ENCODE assay signal across 15 cellular contexts in genomic region chr6:24779416-24779815, GRCh38. TPM values are rescaled to one million over a fixed set of nuclear protein-coding genes. Genes with fewer than 3 reads are reported as not detected.
DNase-seq lines count a peak whose midpoint lies in the region; ATAC-seq, FAIRE-seq and TF ChIP-seq lines count a peak whose summit lies in the region.
"Had no signal": no experiment of that assay in that cellular context is flagged by ENCODE, and none has a peak within 500 bp of the region (broad histone marks: within the 10 kb centered on the region; RNA-seq: fewer than 3 reads in every experiment).

No MANE protein-coding gene starts in this region.

- H3K9me3 ChIP-seq in HepG2 (ENCODE audit: low read length) (no peaks in the 10 kb centered on the region), right lobe of liver (no peaks in the 10 kb centered on the region), SU-DHL-6 (ENCODE audit: insufficient read depth, low read length) (no peaks in the 10 kb centered on the region), psoas muscle (no peaks in the 10 kb centered on the region)
- H3K9me3 ChIP-seq: MG63, vagina had no signal

- WGBS in HepG2 (ENCODE audit: low lambda C conversion rate) = 6% methylated on average over 3 of the region's 3 CpGs
- 9% methylated on average over 3 of the region's 3 CpGs for WGBS in right lobe of liver (ENCODE audit: insufficient coverage, low coverage, low lambda C conversion rate, missing lambda C conversion rate)
- 67 to 71% (median 71%) methylated on average over 3 of the region's 3 CpGs for whole genome bisulfite sequencing in psoas muscle, 3 donors

- no peak for TF ChIP-seq POLR2A in HepG2 (IDR thresholded peaks at IDR 0.05; ENCODE audit: insufficient read depth in 1 of 2, low read depth in 2 of 2, low read length in 2 of 2)
- no peak for TF ChIP-seq POLR2A in right lobe of liver (IDR thresholded peaks at IDR 0.05)

- H3K4me1 ChIP-seq in HepG2 (ENCODE audit: insufficient read depth, low read length) = peaks cover 38% of the 10 kb centered on the region
- peaks cover 0 to 16% (median 4%) of the 10 kb centered on the region in 4 donors for H3K4me1 ChIP-seq in right lobe of liver
- peaks cover 12% of the 10 kb centered on the region for H3K4me1 ChIP-seq in psoas muscle

- TF ChIP-seq RAD21 in HepG2 (CRISPR knock-in tag; IDR thresholded peaks at IDR 0.05) = no peak

- H3K4me3 ChIP-seq in HepG2 (replicated peaks in 1 of 3; ENCODE audit: insufficient read depth in 1 of 3, low read depth in 2 of 3, low read length in 3 of 3) (peak overlapping the region; percentile 1 to 78 (median 22); a peak in 3 of 6 replicates), right lobe of liver (no peak overlapping the region), SU-DHL-6 (ENCODE audit: insufficient read depth, low read length, poor library complexity, severe bottlenecking) (no peak overlapping the region), psoas muscle (no peak overlapping the region)
- H3K4me3 ChIP-seq: MG63, vagina had no signal

- DNase-seq in HepG2 (ENCODE audit: low spot score) (peak; percentile 89), right lobe of liver (no peak), iris pigment epithelial cell (ENCODE audit: low read depth) (peak; percentile 42), midbrain (lab: John Stamatoyannopoulos, UW) (no peak), D721Med (ENCODE audit: insufficient read length, low spot score) (no peak), psoas muscle (no peak)
- DNase-seq in stimulated activated CD4-positive, alpha-beta T cell treated with anti-CD3 and anti-CD28 coated beads, Interleukin-2, amount 100 ng/mL, for 24 hours = no peak
- DNase-seq: activated T-cell treated with anti-CD3 and anti-CD28 coated beads, Interleukin-2, amount 50 U/mL, for 24 hours; DMS79 treated with DMSO at 0.1 percent for 48 hours; effector CD4-positive, alpha-beta T cell; MG63; NCI-H524 treated with DMSO at 0.1 percent for 48 hours; SHP77 treated with DMSO at 0.1 percent for 48 hours had no signal

- H3K27ac ChIP-seq in HepG2 (ENCODE audit: extremely low read length, insufficient read depth, low read length) = peak overlapping the region; percentile 37
- H3K27ac ChIP-seq in right lobe of liver = no peak overlapping the region
- H3K27ac ChIP-seq in SU-DHL-6 (ENCODE audit: low read depth, low read length) = peak overlapping the region; percentile 1; the same call in 1 of the 2 replicates
- no peak overlapping the region for H3K27ac ChIP-seq in psoas muscle
- H3K27ac ChIP-seq: vagina had no signal

- no peak overlapping the region for H3K9ac ChIP-seq in HepG2 (ENCODE audit: insufficient read depth, low read depth, low read length)
- H3K9ac ChIP-seq in SU-DHL-6 (ENCODE audit: low read length) = no peak overlapping the region

- FAIRE-seq in HepG2 (lab: Jason Lieb, UNC) = peak; percentile 26
- FAIRE-seq in D721Med (lab: Jason Lieb, UNC) = no peak

- no peaks in the 10 kb centered on the region; a peak in 1 of 5 replicates for H3K27me3 ChIP-seq in HepG2 (ENCODE audit: control insufficient read depth in 1 of 2, insufficient read depth in 2 of 2, low read length in 2 of 2)
- H3K27me3 ChIP-seq in right lobe of liver = no peaks in the 10 kb centered on the region
- no peaks in the 10 kb centered on the region for H3K27me3 ChIP-seq in SU-DHL-6 (ENCODE audit: low read length)
- no peaks in the 10 kb centered on the region for H3K27me3 ChIP-seq in psoas muscle (ENCODE audit: insufficient read depth in 3 of 3, low read length in 2 of 3)
- H3K27me3 ChIP-seq: MG63, vagina had no signal

- CTCF ChIA-PET in HepG2 (lab: Yijun Ruan, JAX; ENCODE audit: low intra/inter-chr PET ratio, low total read pairs) = no interaction called here

- H3K9me2 ChIP-seq in SU-DHL-6 (replicated peaks; ENCODE audit: insufficient read depth, low read length) = no peaks in the 10 kb centered on the region

- H3K36me3 ChIP-seq in HepG2 (replicated peaks in 1 of 2; ENCODE audit: control insufficient read depth in 1 of 2, insufficient read depth in 2 of 2, low read length in 2 of 2) = peaks cover 10 to 43% of the 10 kb centered on the region in 2 experiments
- peaks cover 0 to 12% (median 0%) of the 10 kb centered on the region in 4 donors for H3K36me3 ChIP-seq in right lobe of liver
- H3K36me3 ChIP-seq in SU-DHL-6 (ENCODE audit: low read length) = peaks cover 79% of the 10 kb centered on the region
- H3K36me3 ChIP-seq in psoas muscle (ENCODE audit: insufficient read depth in 1 of 2, low read depth in 1 of 2) = peaks cover 0 to 35% of the 10 kb centered on the region in 2 donors

- H4K20me1 ChIP-seq in HepG2 (ENCODE audit: insufficient read depth, low read length) = peaks cover 30% of the 10 kb centered on the region
- H4K20me1 ChIP-seq in SU-DHL-6 (ENCODE audit: low read depth, low read length) = peaks cover 59% of the 10 kb centered on the region

- 0 out of 4 replicates have a peak, but pooled peaks of 1 of the 2 experiments have one; percentile 30 for TF ChIP-seq EP300 in HepG2 (IDR thresholded peaks at IDR 0.05; ENCODE audit: low read depth in 2 of 2, low read length in 2 of 2)
- TF ChIP-seq EP300 in HepG2 (CRISPR knock-in tag; IDR thresholded peaks at IDR 0.05; ENCODE audit: borderline replicate concordance) = no peak

- 0 out of 2 replicates have a peak, but pooled peaks have one; percentile 26 for TF ChIP-seq CTCF in HepG2 (CRISPR knock-in tag; IDR thresholded peaks at IDR 0.05)
- TF ChIP-seq CTCF in right lobe of liver (IDR thresholded peaks at IDR 0.05) = no peak
- no peak for TF ChIP-seq CTCF in SU-DHL-6 (IDR thresholded peaks at IDR 0.05; ENCODE audit: insufficient read depth, low read length, poor library complexity, severe bottlenecking)
- no peak for TF ChIP-seq CTCF in D721Med (IDR thresholded peaks at IDR 0.05; ENCODE audit: insufficient read depth, missing control alignments)
- no peak for TF ChIP-seq CTCF in psoas muscle (IDR thresholded peaks at IDR 0.05)

- in situ Hi-C loops in HepG2 (cut with HindIII; ENCODE audit: extremely low pct_ligation_motif_present, low pct_unique_long_range_greater_than_20kb) = loop anchor here (5.0 kb wide), 1 partner anchor 62 kb away; the partner anchor contains the start of gene C6orf62

- no peak for ATAC-seq in HepG2
- no peak for ATAC-seq in right lobe of liver
- ATAC-seq in psoas muscle = no peak

- H3F3A ChIP-seq in SU-DHL-6 (ENCODE audit: insufficient read depth) = peaks cover 32% of the 10 kb centered on the region

- POLR2A ChIA-PET in HepG2 (lab: Yijun Ruan, JAX) = interaction anchor here (0.9 to 2.1 kb wide), 3 partner anchors 8 to 284 kb away, joined by 3 to 9 read pairs (median 3); no protein-coding TSS in a partner anchor

- H2AFZ ChIP-seq in HepG2 (ENCODE audit: low read length) (no peak overlapping the region), SU-DHL-6 (ENCODE audit: low read depth, low read length, severe bottlenecking) (no peak overlapping the region)

- intact Hi-C loops in HepG2 (cut with micrococcal nuclease; ENCODE audit: unreplicated experiment) (no loop called here), right lobe of liver (cut with DNase I) (no loop called here), psoas muscle (cut with DNase I) (loop anchor here in 1 of 2 donors (5.0 kb wide), 1 partner anchor 57 kb away; no protein-coding TSS in a partner anchor)

- H3K4me2 ChIP-seq in HepG2 (ENCODE audit: low read depth, low read length) = peak overlapping the region; percentile 90
- H3K4me2 ChIP-seq in SU-DHL-6 (ENCODE audit: low read depth, low read length, poor library complexity, severe bottlenecking) = peak overlapping the region; percentile 82

- H3K79me2 ChIP-seq in HepG2 (ENCODE audit: insufficient read depth, low read length) (peaks cover 68% of the 10 kb centered on the region), SU-DHL-6 (ENCODE audit: insufficient read depth, low read length) (peaks cover 74% of the 10 kb centered on the region)

- BruUV-seq in HepG2 (replicated peaks; lab: Mats Ljungman, UMichigan) = no TSS peak

RNA-seq across cellular contexts. Expression of gene GMNN, which starts 4.7 kb away (rescaled TPM):
- total RNA-seq in HepG2 (2016; rRNA removed; fragmentation: Illumina TruSeq; extraction: Trizol) (154 and 228 TPM in 2 replicates), right lobe of liver (10 to 100 TPM in 2 of 6 experiments, 1 to 10 TPM in 4; 7.7 to 19.0 (median 8.3) TPM), psoas muscle (1 to 10 TPM; 3.5 to 4.2 (median 3.9) TPM)
- total RNA-seq in HepG2 (2016; cell fraction: cytosol; rRNA removed; fragmentation: Illumina TruSeq; extraction: Trizol; ENCODE audit: low read depth) = 56.6 and 64.1 TPM in 2 replicates
- 154 and 231 TPM in 2 replicates for total RNA-seq in HepG2 (2016; cell fraction: insoluble cytoplasmic fraction; rRNA removed; fragmentation: Illumina TruSeq; extraction: Trizol)
- total RNA-seq in HepG2 (2016; cell fraction: membrane; rRNA removed; fragmentation: Illumina TruSeq; extraction: Trizol) = 68.9 and 73.8 TPM in 2 replicates
- 108 and 117 TPM in 2 replicates for total RNA-seq in HepG2 (2016; cell fraction: nucleus; rRNA removed; fragmentation: Illumina TruSeq; extraction: Trizol)
- polyA plus RNA-seq in HepG2 (2011; rRNA removed) (41.6 and 61.8 TPM in 2 replicates), psoas muscle (10 to 100 TPM in 2 of 3 donors, 1 to 10 TPM in 1; 7.8 to 12.2 (median 11.0) TPM)
- polyA plus RNA-seq in HepG2 (2011; cell fraction: cytosol; rRNA removed) = 38.6 and 39.1 TPM in 2 replicates
- 27.0 and 29.5 TPM in 2 replicates for polyA plus RNA-seq in HepG2 (2011; cell fraction: nucleus; rRNA removed)
- polyA plus RNA-seq in HepG2 (2012) = 64.4 and 82.5 TPM in 2 replicates
- polyA plus RNA-seq in HepG2 (2016; cell fraction: cytosol; fragmentation: Illumina TruSeq; extraction: Trizol; ENCODE audit: low read depth) = 38.2 and 45.0 TPM in 2 replicates
- polyA plus RNA-seq in HepG2 (2016; cell fraction: insoluble cytoplasmic fraction; fragmentation: Illumina TruSeq; extraction: Trizol; ENCODE audit: low read depth) = 256 and 266 TPM in 2 replicates
- polyA plus RNA-seq in HepG2 (2016; cell fraction: membrane; fragmentation: Illumina TruSeq; extraction: Trizol; ENCODE audit: low read depth) = 43.5 and 50.5 TPM in 2 replicates
- polyA plus RNA-seq in HepG2 (2016; cell fraction: nucleus; fragmentation: Illumina TruSeq; extraction: Trizol; ENCODE audit: insufficient read depth, low read depth) = 137 and 150 TPM in 2 replicates
- polyA minus RNA-seq in HepG2 (2011; rRNA and poly(A)+ RNA removed; ENCODE audit: low replicate concordance) = 38.8 and 71.1 TPM in 2 replicates
- polyA minus RNA-seq in HepG2 (2011; cell fraction: cytosol; rRNA and poly(A)+ RNA removed) = 28.4 and 37.2 TPM in 2 replicates
- 67.4 and 86.9 TPM in 2 replicates for polyA minus RNA-seq in HepG2 (2011; cell fraction: nucleus; rRNA and poly(A)+ RNA removed)

RNA-seq across cellular contexts. Expression of gene ARMH2, which starts 19.3 kb away (rescaled TPM):
- total RNA-seq in HepG2 (2016; rRNA removed; fragmentation: Illumina TruSeq; extraction: Trizol) = not detected in 2 replicates
- total RNA-seq in HepG2 (2016; cell fraction: cytosol; rRNA removed; fragmentation: Illumina TruSeq; extraction: Trizol; ENCODE audit: low read depth) = not detected in 2 replicates
- not detected in 2 replicates for total RNA-seq in HepG2 (2016; cell fraction: insoluble cytoplasmic fraction; rRNA removed; fragmentation: Illumina TruSeq; extraction: Trizol)
- not detected in 2 replicates for total RNA-seq in HepG2 (2016; cell fraction: membrane; rRNA removed; fragmentation: Illumina TruSeq; extraction: Trizol)
- total RNA-seq in HepG2 (2016; cell fraction: nucleus; rRNA removed; fragmentation: Illumina TruSeq; extraction: Trizol) = not detected in 2 replicates
- polyA plus RNA-seq in HepG2 (2011; rRNA removed) = not detected in 2 replicates
- polyA plus RNA-seq in HepG2 (2011; cell fraction: cytosol; rRNA removed) = not detected in 2 replicates
- not detected in 2 replicates for polyA plus RNA-seq in HepG2 (2011; cell fraction: nucleus; rRNA removed)
- polyA plus RNA-seq in HepG2 (2012) = not detected in 2 replicates
- polyA plus RNA-seq in HepG2 (2016; cell fraction: cytosol; fragmentation: Illumina TruSeq; extraction: Trizol; ENCODE audit: low read depth) = not detected in 2 replicates
- not detected in 2 replicates for polyA plus RNA-seq in HepG2 (2016; cell fraction: insoluble cytoplasmic fraction; fragmentation: Illumina TruSeq; extraction: Trizol; ENCODE audit: low read depth)
- polyA plus RNA-seq in HepG2 (2016; cell fraction: membrane; fragmentation: Illumina TruSeq; extraction: Trizol; ENCODE audit: low read depth) = not detected in 2 replicates
- polyA plus RNA-seq in HepG2 (2016; cell fraction: nucleus; fragmentation: Illumina TruSeq; extraction: Trizol; ENCODE audit: insufficient read depth, low read depth) = not detected in 2 replicates
- polyA minus RNA-seq in HepG2 (2011; rRNA and poly(A)+ RNA removed; ENCODE audit: low replicate concordance) = not detected in 2 replicates
- not detected in 2 replicates for polyA minus RNA-seq in HepG2 (2011; cell fraction: cytosol; rRNA and poly(A)+ RNA removed)
- polyA minus RNA-seq in HepG2 (2011; cell fraction: nucleus; rRNA and poly(A)+ RNA removed) = not detected in 2 replicates
- not detected for total RNA-seq in right lobe of liver
- total RNA-seq in psoas muscle = not detected
- polyA plus RNA-seq in psoas muscle = not detected
- total RNA-seq: vagina had no signal

Comparison
In these comparisons a context has a peak if more than half of its experiments do, and no peak if none do; other contexts are left out.
1. DNase-seq: peak in HepG2 (single experiment) and iris pigment epithelial cell (single experiment); none in right lobe of liver (0 of 3), midbrain (single experiment), D721Med (single experiment), stimulated activated CD4-positive, alpha-beta T cell treated with anti-CD3 and anti-CD28 coated beads, Interleukin-2, amount 100 ng/mL, for 24 hours (0 of 2) and psoas muscle (0 of 2).
2. H3K27ac ChIP-seq: peak in HepG2 (single experiment) and SU-DHL-6 (single experiment); none in right lobe of liver (0 of 3) and psoas muscle (single experiment).
3. H3K4me3 ChIP-seq: peak in HepG2 (3 of 3); none in right lobe of liver (0 of 3), SU-DHL-6 (single experiment) and psoas muscle (single experiment).